In the genomic region with DNA sequence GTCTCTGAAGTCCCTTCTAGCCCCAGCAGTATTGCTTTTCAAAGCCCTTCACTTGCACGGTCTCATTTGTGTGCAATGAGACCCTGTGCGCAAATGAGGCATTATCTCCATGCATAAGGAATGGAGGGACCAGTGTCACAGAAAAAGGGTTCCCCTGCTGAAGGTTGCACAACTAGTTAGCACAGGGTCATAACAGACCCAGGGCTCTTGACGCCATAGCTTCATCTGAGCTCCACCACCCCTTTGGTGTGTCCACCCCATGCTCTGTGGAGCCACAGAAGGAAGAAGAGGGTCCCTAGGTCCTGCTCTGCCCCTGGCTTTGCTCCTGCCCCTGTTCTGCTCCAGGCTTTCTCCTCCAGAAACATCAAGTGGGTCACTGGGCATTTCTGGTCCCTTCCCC, we compare ENCODE assay signal across 17 cellular contexts. TPM values are rescaled to one million over a fixed set of nuclear protein-coding genes. Genes with fewer than 3 reads are reported as not detected.
DNase-seq lines count a peak whose midpoint lies in the region; ATAC-seq lines count a peak whose summit lies in the region.
"Had no signal": no experiment of that assay in that cellular context is flagged by ENCODE, and none has a peak within 500 bp of the region (broad histone marks: within the 10 kb centered on the region; RNA-seq: fewer than 3 reads in every experiment).

No MANE protein-coding gene starts in this region.

- peaks cover 56% of the 10 kb centered on the region for H3K36me3 ChIP-seq in BLaER1
- peaks cover 0 to 56% (median 7%) of the 10 kb centered on the region in 3 experiments for H3K36me3 ChIP-seq in naive thymus-derived CD4-positive, alpha-beta T cell (ENCODE audit: control insufficient read depth in 2 of 3, insufficient read depth in 3 of 3, low read length in 3 of 3)
- H3K36me3 ChIP-seq: uterus had no signal

- peaks cover 44% of the 10 kb centered on the region for H3K36me3 Mint-ChIP-seq in activated CD4-positive, alpha-beta memory T cell treated with anti-CD3 and anti-CD28 coated beads for 36 hours
- H3K36me3 Mint-ChIP-seq in naive thymus-derived CD4-positive, alpha-beta T cell: peaks cover 0 to 35% (median 21%) of the 10 kb centered on the region in 5 donors

- H3K4me1 Mint-ChIP-seq in activated CD4-positive, alpha-beta memory T cell treated with anti-CD3 and anti-CD28 coated beads for 36 hours (ENCODE audit: low read depth): peaks cover 54% of the 10 kb centered on the region
- peaks cover 11 to 61% (median 16%) of the 10 kb centered on the region in 7 donors for H3K4me1 Mint-ChIP-seq in naive thymus-derived CD4-positive, alpha-beta T cell

- H3K4me2 ChIP-seq in BLaER1: peak overlapping the region; percentile 36
- H3K4me2 ChIP-seq: GM23338 had no signal

- H3K9me3 ChIP-seq in BLaER1: no peaks in the 10 kb centered on the region
- no peaks in the 10 kb centered on the region for H3K9me3 ChIP-seq in naive thymus-derived CD4-positive, alpha-beta T cell (ENCODE audit: control insufficient read depth in 2 of 3, low read length in 3 of 3)
- H3K9me3 ChIP-seq: neutrophil, uterus had no signal

- H3K27ac ChIP-seq in BLaER1: peak overlapping the region; percentile 30; the same call in 1 of the 2 replicates
- peak overlapping the region; percentile 7 for H3K27ac ChIP-seq in naive thymus-derived CD4-positive, alpha-beta T cell (ENCODE audit: low read depth, low read length)
- H3K27ac ChIP-seq: neutrophil had no signal

- CTCF ChIA-PET in activated CD4-positive, alpha-beta memory T cell treated with anti-CD3 and anti-CD28 coated beads for 36 hours (lab: Charles Lee): interaction anchor here (1.8 to 10.4 kb wide), 2 partner anchors 35 to 55 kb away, joined by 8 to 252 read pairs; partner anchors contain the start of genes INSRR and NTRK1
- CTCF ChIA-PET in naive thymus-derived CD4-positive, alpha-beta T cell (lab: Charles Lee): no interaction called here

- peak overlapping the region; percentile 68 for H3K27ac Mint-ChIP-seq in activated CD4-positive, alpha-beta memory T cell treated with anti-CD3 and anti-CD28 coated beads for 36 hours
- H3K27ac Mint-ChIP-seq in naive thymus-derived CD4-positive, alpha-beta T cell: peak overlapping the region; percentile 4 to 87 (median 64)
- H3K27ac Mint-ChIP-seq: activated B cell treated with CpG ODN at 0.5 μM for 24 hours, GM23338 had no signal

- H3K4me3 Mint-ChIP-seq in activated CD4-positive, alpha-beta memory T cell treated with anti-CD3 and anti-CD28 coated beads for 36 hours: no peak overlapping the region
- H3K4me3 Mint-ChIP-seq in naive thymus-derived CD4-positive, alpha-beta T cell: no peak overlapping the region
- H3K4me3 Mint-ChIP-seq: activated B cell treated with CpG ODN at 0.5 μM for 24 hours, GM23338 had no signal

- DNase-seq in NCI-H2171 treated with DMSO at 0.1 percent for 48 hours (lab: John Stamatoyannopoulos, UW): peak; percentile 54
- DNase-seq in NCI-H2171 (lab: John Stamatoyannopoulos, UW): no peak
- DNase-seq in activated CD4-positive, alpha-beta memory T cell treated with anti-CD3 and anti-CD28 coated beads for 36 hours: no peak
- DNase-seq in naive thymus-derived CD4-positive, alpha-beta T cell: no peak
- no peak for DNase-seq in EL
- no peak for DNase-seq in GOT3 (lab: John Stamatoyannopoulos, UW)
- no peak for DNase-seq in NCI-H2107 (lab: John Stamatoyannopoulos, UW)
- DNase-seq: activated B cell treated with CpG ODN at 0.5 μM for 24 hours; activated gamma-delta T cell; MM.1S; stimulated activated CD4-positive, alpha-beta T cell treated with anti-CD3 and anti-CD28 coated beads, Interleukin-4, amount 100 ng/mL, for 4 hours; uterus had no signal

- H3K9ac ChIP-seq in BLaER1: no peak overlapping the region

- no peaks in the 10 kb centered on the region for H3K9me3 Mint-ChIP-seq in activated CD4-positive, alpha-beta memory T cell treated with anti-CD3 and anti-CD28 coated beads for 36 hours
- peaks cover 0 to 1% (median 0%) of the 10 kb centered on the region in 11 donors for H3K9me3 Mint-ChIP-seq in naive thymus-derived CD4-positive, alpha-beta T cell
- H3K9me3 Mint-ChIP-seq: activated B cell treated with CpG ODN at 0.5 μM for 24 hours, GM23338 had no signal

- peaks cover 20% of the 10 kb centered on the region for H4K20me1 ChIP-seq in BLaER1

- no peak for ATAC-seq in naive thymus-derived CD4-positive, alpha-beta T cell

- H3K27me3 Mint-ChIP-seq in activated CD4-positive, alpha-beta memory T cell treated with anti-CD3 and anti-CD28 coated beads for 36 hours: no peaks in the 10 kb centered on the region
- H3K27me3 Mint-ChIP-seq in naive thymus-derived CD4-positive, alpha-beta T cell: no peaks in the 10 kb centered on the region
- H3K27me3 Mint-ChIP-seq: activated B cell treated with CpG ODN at 0.5 μM for 24 hours had no signal

- H3K27me3 ChIP-seq in BLaER1: no peaks in the 10 kb centered on the region
- no peaks in the 10 kb centered on the region for H3K27me3 ChIP-seq in naive thymus-derived CD4-positive, alpha-beta T cell (ENCODE audit: control insufficient read depth in 2 of 2, insufficient read depth in 2 of 2, low read length in 2 of 2)
- H3K27me3 ChIP-seq: neutrophil, uterus had no signal

- peaks cover 63% of the 10 kb centered on the region for H3K4me1 ChIP-seq in BLaER1
- H3K4me1 ChIP-seq in naive thymus-derived CD4-positive, alpha-beta T cell (ENCODE audit: control insufficient read depth in 2 of 2, insufficient read depth in 2 of 2, low read length in 2 of 2): peaks cover 0 to 21% of the 10 kb centered on the region in 2 donors

- POLR2A ChIA-PET in activated CD4-positive, alpha-beta memory T cell treated with anti-CD3 and anti-CD28 coated beads for 36 hours (lab: Charles Lee): interaction anchor here (1.3 kb wide), 1 partner anchor 20 kb away, joined by 3 read pairs; no protein-coding TSS in a partner anchor
- POLR2A ChIA-PET in naive thymus-derived CD4-positive, alpha-beta T cell (lab: Charles Lee): no interaction called here

- intact Hi-C loops in activated CD4-positive, alpha-beta memory T cell treated with anti-CD3 and anti-CD28 coated beads for 36 hours (cut with micrococcal nuclease): no loop called here
- intact Hi-C loops in naive thymus-derived CD4-positive, alpha-beta T cell (cut with micrococcal nuclease): no loop called here

- H3K4me3 ChIP-seq in BLaER1: no peak overlapping the region
- H3K4me3 ChIP-seq in naive thymus-derived CD4-positive, alpha-beta T cell (ENCODE audit: low read length): no peak overlapping the region
- H3K4me3 ChIP-seq: GM23338, lung, uterus had no signal

RNA-seq across cellular contexts. Expression of gene SH2D2A, which starts 12.6 kb away (rescaled TPM):
- 100 to 1,000 TPM; 280 to 294 TPM for total RNA-seq in activated CD4-positive, alpha-beta memory T cell treated with anti-CD3 and anti-CD28 coated beads for 36 hours
- total RNA-seq in naive thymus-derived CD4-positive, alpha-beta T cell: 100 to 1,000 TPM in 1 of 5 experiments, 10 to 100 TPM in 4; 14.7 to 164 (median 54.3) TPM
- polyA plus RNA-seq in naive thymus-derived CD4-positive, alpha-beta T cell: 10 to 100 TPM; 12.7 to 15.7 TPM

RNA-seq across cellular contexts. Expression of gene PRCC, which starts 36.7 kb away (rescaled TPM):
- 10 to 100 TPM; 58.6 to 67.2 TPM for total RNA-seq in activated CD4-positive, alpha-beta memory T cell treated with anti-CD3 and anti-CD28 coated beads for 36 hours
- 10 to 100 TPM; 53.2 to 88.9 (median 61.7) TPM for total RNA-seq in naive thymus-derived CD4-positive, alpha-beta T cell
- 10 to 100 TPM; 40.9 to 60.8 TPM for polyA plus RNA-seq in naive thymus-derived CD4-positive, alpha-beta T cell

RNA-seq across cellular contexts. Expression of gene HDGF, which starts 52.6 kb away (rescaled TPM):
- 100 to 1,000 TPM; 357 to 365 TPM for total RNA-seq in activated CD4-positive, alpha-beta memory T cell treated with anti-CD3 and anti-CD28 coated beads for 36 hours
- total RNA-seq in naive thymus-derived CD4-positive, alpha-beta T cell: 100 to 1,000 TPM in 1 of 5 experiments, 10 to 100 TPM in 4; 64.1 to 224 (median 91.2) TPM
- 10 to 100 TPM; 25.0 to 39.3 TPM for polyA plus RNA-seq in naive thymus-derived CD4-positive, alpha-beta T cell

RNA-seq across cellular contexts. Expression of gene INSRR, which starts 54.9 kb away (rescaled TPM):
- under 1 TPM; 0.05 to 0.14 TPM for total RNA-seq in activated CD4-positive, alpha-beta memory T cell treated with anti-CD3 and anti-CD28 coated beads for 36 hours
- total RNA-seq in naive thymus-derived CD4-positive, alpha-beta T cell: under 1 TPM in 1 of 5 experiments, not detected in 4; 0.63 TPM
- not detected for polyA plus RNA-seq in naive thymus-derived CD4-positive, alpha-beta T cell
- total RNA-seq: activated B cell treated with CpG ODN at 0.5 μM for 24 hours, GM23338, lung, OCI-LY7 had no signal
- polyA plus RNA-seq: GM23338, lung had no signal

RNA-seq across cellular contexts. Expression of gene NTRK1, which starts 56.6 kb away (rescaled TPM):
- 1 to 10 TPM; 6.4 to 6.7 TPM for total RNA-seq in activated CD4-positive, alpha-beta memory T cell treated with anti-CD3 and anti-CD28 coated beads for 36 hours
- 10 to 100 TPM in 1 of 5 experiments, 1 to 10 TPM in 2, not detected in 2; 3.2 to 17.3 (median 3.3) TPM for total RNA-seq in naive thymus-derived CD4-positive, alpha-beta T cell
- polyA plus RNA-seq in naive thymus-derived CD4-positive, alpha-beta T cell: under 1 TPM in 1 of 2 donors, not detected in 1; 0.09 TPM
- total RNA-seq: OCI-LY7 had no signal
